In genomic region chr2:170928824-170929685, GRCh38 we compare ENCODE assay signal across 1 cellular context.
TF ChIP-seq lines count a peak whose summit lies in the region.

Gene GORASP2, plus strand, starts transcription at chr2:170929253. Its CDS starts 88 bp downstream, at chr2:170929341.

TF ChIP-seq in HepG2, 621 proteins besides CTCF, POLR2A, EP300 and RAD21 (continued from another document and continues in another):
- peak; percentile 82 for TF ChIP-seq ZNF281 (CRISPR knock-in tag; IDR thresholded peaks at IDR 0.05; ENCODE audit: borderline replicate concordance)
- 0 out of 2 replicates have a peak, but pooled peaks have one; percentile 55 for TF ChIP-seq KDM6A (CRISPR knock-in tag; IDR thresholded peaks at IDR 0.05; ENCODE audit: low read depth)
- peak; percentile 85; the same call in 1 of the 2 replicates for TF ChIP-seq RFXAP (CRISPR knock-in tag; IDR thresholded peaks at IDR 0.05; ENCODE audit: borderline replicate concordance)
- TF ChIP-seq FIP1L1 (IDR thresholded peaks at IDR 0.05; ENCODE audit: borderline replicate concordance, insufficient read depth, low read depth, low read length), result peak; percentile 97
- peak; percentile 87 for TF ChIP-seq ZBTB26 (CRISPR knock-in tag; IDR thresholded peaks at IDR 0.05; ENCODE audit: borderline replicate concordance)
- TF ChIP-seq JUND (CRISPR knock-in tag; IDR thresholded peaks at IDR 0.05), result peak; percentile 63; the same call in 1 of the 2 replicates
- no peak; the same call in 1 of the 2 replicates for TF ChIP-seq ZNF652 (CRISPR knock-in tag; IDR thresholded peaks at IDR 0.05; ENCODE audit: borderline replicate concordance, low read depth)
- peak; percentile 83 for TF ChIP-seq POLR2AphosphoS5 (IDR thresholded peaks at IDR 0.05; ENCODE audit: low read depth, low read length)
- no peak for TF ChIP-seq PAF1 (CRISPR knock-in tag; IDR thresholded peaks at IDR 0.05)
- TF ChIP-seq ZBTB7B (CRISPR knock-in tag; IDR thresholded peaks at IDR 0.05), result peak; percentile 72; the same call in 1 of the 2 replicates
- peak; percentile 75 for TF ChIP-seq PAXIP1 (CRISPR knock-in tag; conservative IDR thresholded peaks at IDR 0.05)
- TF ChIP-seq SMAD3 (CRISPR knock-in tag; IDR thresholded peaks at IDR 0.05), result peak; percentile 94
- peak; percentile 73; the same call in 1 of the 2 replicates for TF ChIP-seq ZNF703 (CRISPR knock-in tag; IDR thresholded peaks at IDR 0.05; ENCODE audit: borderline replicate concordance)
- TF ChIP-seq TSC22D2 (CRISPR knock-in tag; IDR thresholded peaks at IDR 0.05; ENCODE audit: borderline replicate concordance), result peak; percentile 98
- TF ChIP-seq LRRFIP1 (CRISPR knock-in tag; conservative IDR thresholded peaks at IDR 0.05), result peak; percentile 33; the same call in 1 of the 2 replicates
- no peak for TF ChIP-seq PBX2 (CRISPR knock-in tag; IDR thresholded peaks at IDR 0.05)
- no peak for TF ChIP-seq MTA3 (CRISPR knock-in tag; IDR thresholded peaks at IDR 0.05)
- TF ChIP-seq ZNF230 (CRISPR knock-in tag; IDR thresholded peaks at IDR 0.05), result peak; percentile 83; the same call in 1 of the 2 replicates
- TF ChIP-seq MAFG (CRISPR knock-in tag; IDR thresholded peaks at IDR 0.05), result no peak
- peak; percentile 96 for TF ChIP-seq KMT2A (CRISPR knock-in tag; IDR thresholded peaks at IDR 0.05)
- peak; percentile 41 for TF ChIP-seq SIX4 (CRISPR knock-in tag; IDR thresholded peaks at IDR 0.05)
- peak; percentile 95 for TF ChIP-seq PRMT3 (CRISPR knock-in tag; IDR thresholded peaks at IDR 0.05; ENCODE audit: borderline replicate concordance, low read depth)
- TF ChIP-seq ZNF331 (CRISPR knock-in tag; IDR thresholded peaks at IDR 0.05), result peak; percentile 97
- peak; percentile 86 for TF ChIP-seq MIER2 (CRISPR knock-in tag; IDR thresholded peaks at IDR 0.05)
- TF ChIP-seq ARID4A (CRISPR knock-in tag; IDR thresholded peaks at IDR 0.05; ENCODE audit: borderline replicate concordance), result peak; percentile 95; the same call in 1 of the 2 replicates
- TF ChIP-seq BRCA1 (CRISPR knock-in tag; IDR thresholded peaks at IDR 0.05), result 0 out of 2 replicates have a peak, but pooled peaks have one; percentile 40
- peak; percentile 97 for TF ChIP-seq ZFP91 (CRISPR knock-in tag; IDR thresholded peaks at IDR 0.05; ENCODE audit: borderline replicate concordance)
- TF ChIP-seq FOSL2 (CRISPR knock-in tag; IDR thresholded peaks at IDR 0.05), result no peak; the same call in 1 of the 2 replicates
- TF ChIP-seq FOXO1 (CRISPR knock-in tag; IDR thresholded peaks at IDR 0.05), result peak; percentile 92
- peak; percentile 97 for TF ChIP-seq EEA1 (CRISPR knock-in tag; IDR thresholded peaks at IDR 0.05; ENCODE audit: borderline replicate concordance)
- TF ChIP-seq KAT8 (CRISPR knock-in tag; IDR thresholded peaks at IDR 0.05), result peak; percentile 93
- TF ChIP-seq ISX (CRISPR knock-in tag; conservative IDR thresholded peaks at IDR 0.05), result peak; percentile 27; the same call in 1 of the 2 replicates
- peak; percentile 90 for TF ChIP-seq ZNF501 (CRISPR knock-in tag; IDR thresholded peaks at IDR 0.05)
- TF ChIP-seq AGO2 (optimal IDR thresholded peaks at IDR 0.05; ENCODE audit: low read depth, low read length), result peak; percentile 95
- peak; percentile 61; the same call in 1 of the 2 replicates for TF ChIP-seq PRDM4 (CRISPR knock-in tag; IDR thresholded peaks at IDR 0.05; ENCODE audit: borderline replicate concordance)
- TF ChIP-seq ZSCAN12 (CRISPR knock-in tag; IDR thresholded peaks at IDR 0.05), result peak; percentile 44; the same call in 1 of the 2 replicates
- TF ChIP-seq RBAK (CRISPR knock-in tag; IDR thresholded peaks at IDR 0.05), result no peak
